ENCODE assay signal across 21 cellular contexts in genomic region chr19:5286465-5287029, GRCh38.
"Had no signal": no experiment of that assay in that cellular context is flagged by ENCODE, and none has a peak within 500 bp of the region (broad histone marks: within the 10 kb centered on the region; RNA-seq: fewer than 3 reads in every experiment).

No MANE protein-coding gene starts in this region.

- H3K4me1 Mint-ChIP-seq: activated CD4-positive, alpha-beta T cell treated with anti-CD3 and anti-CD28 coated beads, Interleukin-2, amount 10 ng/mL, durations not matched to agents 7 days and 5 days; activated naive CD4-positive, alpha-beta T cell treated with anti-CD3 and anti-CD28 coated beads, Interleukin-2, amount 10 ng/mL, durations not matched to agents 7 days and 5 days had no signal

- H3K36me3 Mint-ChIP-seq: activated naive CD4-positive, alpha-beta T cell treated with anti-CD3 and anti-CD28 coated beads, Interleukin-2, amount 10 ng/mL, durations not matched to agents 7 days and 5 days; natural killer cell had no signal

- H3K4me3 ChIP-seq: mucosa of descending colon, psoas muscle, sigmoid colon, SK-N-MC, stomach, transverse colon had no signal

- H3K27ac ChIP-seq: psoas muscle, SK-N-MC had no signal

- H3K27me3 Mint-ChIP-seq: activated CD4-positive, alpha-beta T cell treated with anti-CD3 and anti-CD28 coated beads, Interleukin-2, amount 10 ng/mL, durations not matched to agents 7 days and 5 days; brain had no signal

- DNase-seq: activated B cell treated with CpG ODN at 0.5 μM for 24 hours; activated CD4-positive, alpha-beta T cell treated with anti-CD3 and anti-CD28 coated beads, Interleukin-2, amount 10 ng/mL, durations not matched to agents 7 days and 5 days; activated CD8-positive, alpha-beta memory T cell treated with anti-CD3 and anti-CD28 coated beads for 24 hours; activated naive CD4-positive, alpha-beta T cell treated with anti-CD3 and anti-CD28 coated beads, Interleukin-2, amount 10 ng/mL, durations not matched to agents 7 days and 5 days; amniotic stem cell; cerebellar nuclear complex; endodermal cell; head of caudate nucleus; mucosa of descending colon; natural killer cell; occipital lobe; psoas muscle; sigmoid colon; stimulated activated CD4-positive, alpha-beta T cell treated with anti-CD3 and anti-CD28 coated beads, Interleukin-12 subunit alpha, Interleukin-12 subunit beta, amount 100 ng/mL, for 4 hours; stimulated activated CD4-positive, alpha-beta T cell treated with anti-CD3 and anti-CD28 coated beads, Interleukin-2, amount 100 ng/mL, for 48 hours; stomach; transverse colon had no signal

- H3K9me3 ChIP-seq: mucosa of descending colon, psoas muscle, sigmoid colon, stomach, transverse colon had no signal

- H3K27me3 ChIP-seq: sigmoid colon had no signal

- H3K36me3 ChIP-seq: transverse colon had no signal

- H3K9me3 Mint-ChIP-seq: activated B cell treated with CpG ODN at 0.5 μM for 24 hours; activated CD4-positive, alpha-beta T cell treated with anti-CD3 and anti-CD28 coated beads, Interleukin-2, amount 10 ng/mL, durations not matched to agents 7 days and 5 days; activated naive CD4-positive, alpha-beta T cell treated with anti-CD3 and anti-CD28 coated beads, Interleukin-2, amount 10 ng/mL, durations not matched to agents 7 days and 5 days; activated T-helper 2 cell treated with anti-CD3 and anti-CD28 coated beads, Interferon-gamma antibody, Interleukin-2, Interleukin-4, amounts not matched to agents 10 μg/mL and 5 μg/mL and 100 μg/mL, durations not matched to agents 14 hours and 24 hours and 36 hours; brain; endodermal cell; natural killer cell; T-helper 1 cell treated with Interleukin-12 subunit alpha and Interleukin-12 subunit beta and Interleukin-4 antibody, amounts not matched to agents 30 μg/mL and 1 μg/mL, for 36 hours had no signal

- ATAC-seq: natural killer cell had no signal

- H3K27ac Mint-ChIP-seq: activated B cell treated with CpG ODN at 0.5 μM for 24 hours; activated CD4-positive, alpha-beta T cell treated with anti-CD3 and anti-CD28 coated beads, Interleukin-2, amount 10 ng/mL, durations not matched to agents 7 days and 5 days; activated naive CD4-positive, alpha-beta T cell treated with anti-CD3 and anti-CD28 coated beads, Interleukin-2, amount 10 ng/mL, durations not matched to agents 7 days and 5 days; activated T-helper 2 cell treated with anti-CD3 and anti-CD28 coated beads, Interferon-gamma antibody, Interleukin-2, Interleukin-4, amounts not matched to agents 10 μg/mL and 5 μg/mL and 100 μg/mL, durations not matched to agents 14 hours and 24 hours and 36 hours; endodermal cell; natural killer cell; T-helper 1 cell treated with Interleukin-12 subunit alpha and Interleukin-12 subunit beta and Interleukin-4 antibody, amounts not matched to agents 30 μg/mL and 1 μg/mL, for 36 hours had no signal

- H3K4me3 Mint-ChIP-seq: activated CD4-positive, alpha-beta T cell treated with anti-CD3 and anti-CD28 coated beads, Interleukin-2, amount 10 ng/mL, durations not matched to agents 7 days and 5 days; activated naive CD4-positive, alpha-beta T cell treated with anti-CD3 and anti-CD28 coated beads, Interleukin-2, amount 10 ng/mL, durations not matched to agents 7 days and 5 days; brain; endodermal cell; natural killer cell; T-helper 1 cell treated with Interleukin-12 subunit alpha and Interleukin-12 subunit beta and Interleukin-4 antibody, amounts not matched to agents 30 μg/mL and 1 μg/mL, for 36 hours had no signal
